In the genomic region with DNA sequence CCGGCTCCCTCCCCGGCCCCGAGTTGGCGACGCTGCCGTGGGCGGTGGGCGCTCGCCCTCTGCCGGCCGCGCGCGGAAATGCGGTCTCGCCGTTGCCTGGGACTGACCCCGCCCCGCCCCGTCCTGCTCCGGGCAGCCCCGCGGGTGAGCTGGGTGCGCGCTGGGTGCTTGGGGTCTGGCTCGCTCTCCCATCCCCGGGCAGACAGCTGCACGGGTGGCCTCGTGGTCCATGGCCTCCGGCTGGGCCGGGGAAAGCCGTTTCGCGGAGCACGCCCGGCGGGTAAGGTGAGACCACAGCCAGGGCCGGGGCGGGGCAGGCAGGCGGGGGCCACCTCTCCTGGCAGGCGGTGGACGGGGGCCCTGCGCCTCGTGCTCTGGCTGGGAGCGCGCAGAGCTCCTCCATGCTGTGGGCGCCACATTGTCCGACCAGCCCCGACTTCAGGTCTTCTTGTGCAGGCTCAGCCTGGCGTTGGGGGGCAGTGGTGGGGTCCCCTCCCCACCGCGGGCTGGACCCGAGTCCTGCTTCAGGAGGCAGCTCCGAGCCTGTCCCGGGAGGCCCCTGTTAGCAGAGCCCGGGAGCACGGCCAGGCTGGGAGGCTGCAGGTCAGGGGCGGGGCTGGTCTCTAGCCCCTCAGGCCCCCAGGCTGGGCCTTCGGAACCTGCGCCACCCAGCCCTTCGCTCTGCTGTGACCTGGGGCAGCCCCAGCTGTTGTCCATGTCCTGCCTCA, we compare ENCODE assay signal across 9 cellular contexts. TPM values are rescaled to one million over a fixed set of nuclear protein-coding genes. Genes with fewer than 3 reads are reported as not detected.
DNase-seq lines count a peak whose midpoint lies in the region; ATAC-seq and TF ChIP-seq lines count a peak whose summit lies in the region.
"Had no signal": no experiment of that assay in that cellular context is flagged by ENCODE, and none has a peak within 500 bp of the region (broad histone marks: within the 10 kb centered on the region; RNA-seq: fewer than 3 reads in every experiment).

No MANE protein-coding gene starts in this region.

- POLR2A ChIA-PET in naive thymus-derived CD8-positive, alpha-beta T cell (lab: Charles Lee): interaction anchor here (0.8 kb wide), 1 partner anchor 291 kb away, joined by 5 read pairs; no protein-coding TSS in a partner anchor

- no peak overlapping the region for H3K4me3 ChIP-seq in epithelial cell of esophagus (ENCODE audit: low read length)

- H3K4me1 Mint-ChIP-seq in naive thymus-derived CD8-positive, alpha-beta T cell: no peaks in the 10 kb centered on the region
- peaks cover 0 to 3% of the 10 kb centered on the region in 2 donors for H3K4me1 Mint-ChIP-seq in stimulated activated naive B cell treated with anti-CD40 and anti-IgM and Interleukin-4, amounts not matched to agents 10 μg/mL and 1 μg/mL and 100 μg/mL, for 72 hours

- peak; percentile 94 for DNase-seq in GM10266 (ENCODE audit: extremely low spot score)
- peak; percentile 45 for DNase-seq in NCI-H2171 (lab: John Stamatoyannopoulos, UW)
- DNase-seq in activated CD8-positive, alpha-beta memory T cell treated with anti-CD3 and anti-CD28 coated beads for 4 hours (ENCODE audit: low read depth in 2 of 2): peak; percentile 29 to 39
- DNase-seq in epithelial cell of esophagus (ENCODE audit: low read depth): peak; percentile 10
- peak; percentile 55 to 77 (median 67) for DNase-seq in naive thymus-derived CD8-positive, alpha-beta T cell
- DNase-seq in stimulated activated naive B cell treated with anti-CD40 and anti-IgM and Interleukin-4, amounts not matched to agents 10 μg/mL and 1 μg/mL and 100 μg/mL, for 72 hours: peak; percentile 59
- no peak for DNase-seq in SK-N-DZ (ENCODE audit: low spot score)

- peaks cover 0 to 25% (median 8%) of the 10 kb centered on the region in 5 donors for H3K27me3 Mint-ChIP-seq in naive thymus-derived CD8-positive, alpha-beta T cell
- peaks cover 41 to 59% of the 10 kb centered on the region in 2 donors for H3K27me3 Mint-ChIP-seq in stimulated activated naive B cell treated with anti-CD40 and anti-IgM and Interleukin-4, amounts not matched to agents 10 μg/mL and 1 μg/mL and 100 μg/mL, for 72 hours

- no peaks in the 10 kb centered on the region for H3K9me3 Mint-ChIP-seq in naive thymus-derived CD8-positive, alpha-beta T cell
- no peaks in the 10 kb centered on the region for H3K9me3 Mint-ChIP-seq in stimulated activated naive B cell treated with anti-CD40 and anti-IgM and Interleukin-4, amounts not matched to agents 10 μg/mL and 1 μg/mL and 100 μg/mL, for 72 hours

- no peaks in the 10 kb centered on the region for H3K36me3 Mint-ChIP-seq in naive thymus-derived CD8-positive, alpha-beta T cell
- H3K36me3 Mint-ChIP-seq in stimulated activated naive B cell treated with anti-CD40 and anti-IgM and Interleukin-4, amounts not matched to agents 10 μg/mL and 1 μg/mL and 100 μg/mL, for 72 hours: no peaks in the 10 kb centered on the region

- H3K27ac Mint-ChIP-seq in naive thymus-derived CD8-positive, alpha-beta T cell: no peak overlapping the region
- no peak overlapping the region for H3K27ac Mint-ChIP-seq in stimulated activated naive B cell treated with anti-CD40 and anti-IgM and Interleukin-4, amounts not matched to agents 10 μg/mL and 1 μg/mL and 100 μg/mL, for 72 hours

- no peak overlapping the region for H3K4me3 Mint-ChIP-seq in naive thymus-derived CD8-positive, alpha-beta T cell
- H3K4me3 Mint-ChIP-seq in stimulated activated naive B cell treated with anti-CD40 and anti-IgM and Interleukin-4, amounts not matched to agents 10 μg/mL and 1 μg/mL and 100 μg/mL, for 72 hours: peak overlapping the region in 1 of 2 donors; percentile 8

- ATAC-seq in naive thymus-derived CD8-positive, alpha-beta T cell: peak; percentile 82 to 93
- ATAC-seq in stimulated activated naive B cell treated with anti-CD40 and anti-IgM and Interleukin-4, amounts not matched to agents 10 μg/mL and 1 μg/mL and 100 μg/mL, for 72 hours (replicated peaks): peak; percentile 78 to 80
- no peak for ATAC-seq in GM18873 (IDR thresholded peaks at IDR 0.05; ENCODE audit: low FRiP score, unreplicated experiment)

- TF ChIP-seq CTCF in GM10266 (IDR thresholded peaks at IDR 0.05; ENCODE audit: control insufficient read depth, insufficient read depth, low read depth, missing control alignments) (peak; percentile 89), epithelial cell of esophagus (IDR thresholded peaks at IDR 0.05; ENCODE audit: insufficient read depth, low read depth, low read length, missing control alignments) (peak; percentile 23)

RNA-seq across cellular contexts. Expression of gene C1QTNF8, which starts 7.0 kb away (rescaled TPM):
- total RNA-seq in naive thymus-derived CD8-positive, alpha-beta T cell: not detected
- not detected for polyA plus RNA-seq in naive thymus-derived CD8-positive, alpha-beta T cell
- not detected in 2 replicates for polyA plus RNA-seq in SK-N-DZ (2014; cell fraction: cytosol; rRNA removed)
- polyA plus RNA-seq in SK-N-DZ (2014; cell fraction: nucleus; rRNA removed): not detected in 2 replicates
- polyA plus RNA-seq: adipose tissue had no signal

RNA-seq across cellular contexts. Expression of gene SSTR5, which starts 30.5 kb away (rescaled TPM):
- total RNA-seq in naive thymus-derived CD8-positive, alpha-beta T cell: not detected
- polyA plus RNA-seq in naive thymus-derived CD8-positive, alpha-beta T cell: not detected
- polyA plus RNA-seq in SK-N-DZ (2014; cell fraction: cytosol; rRNA removed): 0.82 and 1.2 TPM in 2 replicates
- 1.6 TPM in 1 of 2 replicates, not detected in the other for polyA plus RNA-seq in SK-N-DZ (2014; cell fraction: nucleus; rRNA removed)

RNA-seq across cellular contexts. Expression of gene CACNA1H, which starts 49.8 kb away (rescaled TPM):
- 1 to 10 TPM; 2.3 to 2.7 TPM for total RNA-seq in naive thymus-derived CD8-positive, alpha-beta T cell
- 1 to 10 TPM in 1 of 3 donors, under 1 TPM in 2; 0.03 to 1.8 (median 0.95) TPM for polyA plus RNA-seq in naive thymus-derived CD8-positive, alpha-beta T cell
- polyA plus RNA-seq in SK-N-DZ (2014; cell fraction: cytosol; rRNA removed): 9.9 and 12.9 TPM in 2 replicates
- polyA plus RNA-seq in SK-N-DZ (2014; cell fraction: nucleus; rRNA removed): 37.3 and 59.9 TPM in 2 replicates
